1 cellular context compared by ENCODE assay signal in the genomic region with DNA sequence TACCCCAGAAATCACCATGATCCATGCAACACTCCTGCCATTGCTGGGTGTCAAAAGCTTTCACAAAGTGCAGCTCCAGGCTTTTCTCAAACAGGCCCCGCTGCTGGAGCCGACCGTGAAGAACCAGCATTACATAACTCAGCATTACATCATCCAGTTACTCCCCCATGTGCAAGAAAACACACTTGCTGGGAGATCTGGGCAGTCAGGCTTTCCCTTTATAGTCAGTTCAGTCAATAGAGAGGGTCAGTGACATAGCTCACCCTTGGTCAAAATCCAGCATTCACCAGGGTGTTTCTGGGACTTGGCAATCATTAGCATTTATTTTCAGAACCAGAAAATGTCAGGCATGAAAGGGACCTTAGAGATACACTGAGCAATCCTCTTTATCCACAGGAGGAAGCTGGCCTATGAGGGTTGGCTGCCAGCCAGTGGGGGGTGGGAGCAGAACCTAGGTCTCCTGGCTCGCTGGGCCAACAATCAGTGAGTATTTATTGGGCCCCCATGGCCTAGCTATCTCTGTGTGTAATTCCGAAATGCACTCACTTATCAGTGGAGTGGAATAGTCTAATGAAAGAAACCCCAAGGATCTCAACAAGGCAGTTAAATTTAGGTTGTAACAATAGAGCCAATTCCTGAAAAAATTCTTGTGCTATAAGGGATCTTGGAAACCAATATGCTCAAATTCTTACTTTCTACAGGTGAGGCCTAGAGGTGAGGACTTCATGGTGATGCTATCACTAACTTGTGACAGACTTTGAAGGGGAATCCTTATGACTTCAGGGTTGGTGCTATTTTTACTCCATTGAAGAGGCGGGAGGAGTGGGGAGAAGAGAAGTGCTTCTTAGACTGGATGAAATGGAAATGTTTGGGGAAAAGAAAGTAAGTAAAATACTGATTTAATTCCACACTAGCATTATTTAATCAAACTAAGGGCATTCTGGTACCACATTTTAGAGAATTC.
TF ChIP-seq lines count a peak whose summit lies in the region.

No MANE protein-coding gene starts in this region.

TF ChIP-seq in HEK293, 187 proteins besides CTCF, POLR2A, EP300 and RAD21 (continued from another document and continues in another):
- TF ChIP-seq, protein P1, sequence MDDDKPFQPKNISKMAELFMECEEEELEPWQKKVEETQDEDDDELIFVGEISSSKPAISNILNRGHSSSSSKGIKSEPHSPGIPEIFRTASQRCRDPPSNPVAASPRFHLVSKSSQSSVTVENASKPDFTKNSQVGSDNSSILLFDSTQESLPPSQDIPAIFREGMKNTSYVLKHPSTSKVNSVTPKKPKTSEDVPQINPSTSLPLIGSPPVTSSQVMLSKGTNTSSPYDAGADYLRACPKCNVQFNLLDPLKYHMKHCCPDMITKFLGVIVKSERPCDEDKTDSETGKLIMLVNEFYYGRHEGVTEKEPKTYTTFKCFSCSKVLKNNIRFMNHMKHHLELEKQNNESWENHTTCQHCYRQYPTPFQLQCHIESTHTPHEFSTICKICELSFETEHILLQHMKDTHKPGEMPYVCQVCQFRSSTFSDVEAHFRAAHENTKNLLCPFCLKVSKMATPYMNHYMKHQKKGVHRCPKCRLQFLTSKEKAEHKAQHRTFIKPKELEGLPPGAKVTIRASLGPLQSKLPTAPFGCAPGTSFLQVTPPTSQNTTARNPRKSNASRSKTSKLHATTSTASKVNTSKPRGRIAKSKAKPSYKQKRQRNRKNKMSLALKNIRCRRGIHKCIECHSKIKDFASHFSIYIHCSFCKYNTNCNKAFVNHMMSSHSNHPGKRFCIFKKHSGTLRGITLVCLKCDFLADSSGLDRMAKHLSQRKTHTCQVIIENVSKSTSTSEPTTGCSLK (tag by site-specific recombination; IDR thresholded peaks at IDR 0.05), result no peak
- TF ChIP-seq RBAK (tag by site-specific recombination; IDR thresholded peaks at IDR 0.05) (no peak), ZNF645 (tag by site-specific recombination; IDR thresholded peaks at IDR 0.05) (no peak), IKZF3 (tag by site-specific recombination; IDR thresholded peaks at IDR 0.05) (peak; percentile 53; the same call in 1 of the 2 replicates), ZNF335 (tag by site-specific recombination; conservative IDR thresholded peaks at IDR 0.05) (peak; percentile 85), KLF17 (tag by site-specific recombination; IDR thresholded peaks at IDR 0.05) (no peak), ZSCAN30 (tag by site-specific recombination; IDR thresholded peaks at IDR 0.05) (0 out of 2 replicates have a peak, but pooled peaks have one; percentile 12), ZNF202 (tag by site-specific recombination; IDR thresholded peaks at IDR 0.05; ENCODE audit: borderline replicate concordance) (no peak), ZFP41 (tag by site-specific recombination; IDR thresholded peaks at IDR 0.05; ENCODE audit: borderline replicate concordance) (no peak), ZXDB (tag by site-specific recombination; IDR thresholded peaks at IDR 0.05) (peak; percentile 59; the same call in 1 of the 2 replicates), ZSCAN16 (tag by site-specific recombination; IDR thresholded peaks at IDR 0.05) (no peak), ZNF214 (tag by site-specific recombination; IDR thresholded peaks at IDR 0.05; ENCODE audit: borderline replicate concordance) (no peak), KLF9 (tag by site-specific recombination; IDR thresholded peaks at IDR 0.05; ENCODE audit: low read depth) (no peak), ZNF37A (tag by site-specific recombination; IDR thresholded peaks at IDR 0.05) (no peak), KLF1 (tag by site-specific recombination; IDR thresholded peaks at IDR 0.05) (no peak), ZNF18 (tag by site-specific recombination; IDR thresholded peaks at IDR 0.05) (0 out of 2 replicates have a peak, but pooled peaks have one; percentile 20), BCL11A (tag by site-specific recombination; IDR thresholded peaks at IDR 0.05; ENCODE audit: low read depth) (no peak), HIC1 (tag by site-specific recombination; IDR thresholded peaks at IDR 0.05) (no peak; the same call in 1 of the 2 replicates), ZNF302 (tag by site-specific recombination; IDR thresholded peaks at IDR 0.05; ENCODE audit: low read depth) (no peak), ZNF221 (tag by site-specific recombination; IDR thresholded peaks at IDR 0.05; ENCODE audit: borderline replicate concordance) (no peak), ZNF701 (tag by site-specific recombination; IDR thresholded peaks at IDR 0.05) (no peak), ZNF169 (tag by site-specific recombination; IDR thresholded peaks at IDR 0.05) (no peak), SP2 (tag by site-specific recombination; IDR thresholded peaks at IDR 0.05) (no peak), PRDM1 (tag by site-specific recombination; IDR thresholded peaks at IDR 0.05) (peak; percentile 66), ZNF792 (tag by site-specific recombination; IDR thresholded peaks at IDR 0.05) (no peak), ZNF514 (tag by site-specific recombination; IDR thresholded peaks at IDR 0.05) (no peak), ZNF629 (tag by site-specific recombination; IDR thresholded peaks at IDR 0.05) (peak; percentile 91), ZNF174 (tag by site-specific recombination; IDR thresholded peaks at IDR 0.05) (no peak), ZBTB6 (tag by site-specific recombination; IDR thresholded peaks at IDR 0.05) (no peak), ZNF433 (tag by site-specific recombination; IDR thresholded peaks at IDR 0.05; ENCODE audit: low read depth) (no peak), INSM2 (tag by site-specific recombination; IDR thresholded peaks at IDR 0.05) (no peak), ZEB2 (tag by site-specific recombination; IDR thresholded peaks at IDR 0.05) (peak; percentile 60; the same call in 1 of the 2 replicates), ZNF621 (tag by site-specific recombination; IDR thresholded peaks at IDR 0.05) (no peak), ZNF354C (tag by site-specific recombination; IDR thresholded peaks at IDR 0.05; ENCODE audit: borderline replicate concordance, low read depth) (no peak)
- TF ChIP-seq, protein P2, sequence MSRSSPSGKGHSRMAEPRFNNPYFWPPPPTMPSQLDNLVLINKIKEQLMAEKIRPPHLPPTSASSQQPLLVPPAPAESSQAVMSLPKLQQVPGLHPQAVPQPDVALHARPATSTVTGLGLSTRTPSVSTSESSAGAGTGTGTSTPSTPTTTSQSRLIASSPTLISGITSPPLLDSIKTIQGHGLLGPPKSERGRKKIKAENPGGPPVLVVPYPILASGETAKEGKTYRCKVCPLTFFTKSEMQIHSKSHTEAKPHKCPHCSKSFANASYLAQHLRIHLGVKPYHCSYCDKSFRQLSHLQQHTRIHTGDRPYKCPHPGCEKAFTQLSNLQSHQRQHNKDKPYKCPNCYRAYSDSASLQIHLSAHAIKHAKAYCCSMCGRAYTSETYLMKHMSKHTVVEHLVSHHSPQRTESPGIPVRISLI (tag by site-specific recombination; IDR thresholded peaks at IDR 0.05), result no peak
- TF ChIP-seq, protein P3, sequence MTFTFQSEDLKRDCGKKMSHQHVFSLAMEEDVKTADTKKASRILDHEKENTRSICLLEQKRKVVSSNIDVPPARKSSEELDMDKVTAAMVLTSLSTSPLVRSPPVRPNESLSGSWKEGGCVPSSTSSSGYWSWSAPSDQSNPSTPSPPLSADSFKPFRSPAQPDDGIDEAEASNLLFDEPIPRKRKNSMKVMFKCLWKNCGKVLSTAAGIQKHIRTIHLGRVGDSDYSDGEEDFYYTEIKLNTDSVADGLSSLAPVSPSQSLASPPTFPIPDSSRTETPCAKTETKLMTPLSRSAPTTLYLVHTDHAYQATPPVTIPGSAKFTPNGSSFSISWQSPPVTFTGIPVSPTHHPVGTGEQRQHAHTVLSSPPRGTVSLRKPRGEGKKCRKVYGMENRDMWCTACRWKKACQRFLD (tag by site-specific recombination; IDR thresholded peaks at IDR 0.05), result no peak
- TF ChIP-seq, protein P4, sequence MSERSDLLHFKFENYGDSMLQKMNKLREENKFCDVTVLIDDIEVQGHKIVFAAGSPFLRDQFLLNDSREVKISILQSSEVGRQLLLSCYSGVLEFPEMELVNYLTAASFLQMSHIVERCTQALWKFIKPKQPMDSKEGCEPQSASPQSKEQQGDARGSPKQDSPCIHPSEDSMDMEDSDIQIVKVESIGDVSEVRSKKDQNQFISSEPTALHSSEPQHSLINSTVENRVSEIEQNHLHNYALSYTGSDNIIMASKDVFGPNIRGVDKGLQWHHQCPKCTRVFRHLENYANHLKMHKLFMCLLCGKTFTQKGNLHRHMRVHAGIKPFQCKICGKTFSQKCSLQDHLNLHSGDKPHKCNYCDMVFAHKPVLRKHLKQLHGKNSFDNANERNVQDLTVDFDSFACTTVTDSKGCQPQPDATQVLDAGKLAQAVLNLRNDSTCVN (tag by site-specific recombination; optimal IDR thresholded peaks at IDR 0.05), result peak; percentile 7
- TF ChIP-seq, protein P5, sequence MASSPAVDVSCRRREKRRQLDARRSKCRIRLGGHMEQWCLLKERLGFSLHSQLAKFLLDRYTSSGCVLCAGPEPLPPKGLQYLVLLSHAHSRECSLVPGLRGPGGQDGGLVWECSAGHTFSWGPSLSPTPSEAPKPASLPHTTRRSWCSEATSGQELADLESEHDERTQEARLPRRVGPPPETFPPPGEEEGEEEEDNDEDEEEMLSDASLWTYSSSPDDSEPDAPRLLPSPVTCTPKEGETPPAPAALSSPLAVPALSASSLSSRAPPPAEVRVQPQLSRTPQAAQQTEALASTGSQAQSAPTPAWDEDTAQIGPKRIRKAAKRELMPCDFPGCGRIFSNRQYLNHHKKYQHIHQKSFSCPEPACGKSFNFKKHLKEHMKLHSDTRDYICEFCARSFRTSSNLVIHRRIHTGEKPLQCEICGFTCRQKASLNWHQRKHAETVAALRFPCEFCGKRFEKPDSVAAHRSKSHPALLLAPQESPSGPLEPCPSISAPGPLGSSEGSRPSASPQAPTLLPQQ (tag by site-specific recombination; IDR thresholded peaks at IDR 0.05), result peak; percentile 69
